ENCODE assay signal across 20 cellular contexts in genomic region chr21:26112979-26113378, GRCh38. TPM values are rescaled to one million over a fixed set of nuclear protein-coding genes. Genes with fewer than 3 reads are reported as not detected.
A peak's percentile ranks its signal among the peaks of the same experiment; 100 is the strongest.
DNase-seq lines count a peak whose midpoint lies in the region; TF ChIP-seq lines count a peak whose summit lies in the region.
"Had no signal": no experiment of that assay in that cellular context is flagged by ENCODE, and none has a peak within 500 bp of the region (broad histone marks: within the 10 kb centered on the region; RNA-seq: fewer than 3 reads in every experiment).

No MANE protein-coding gene starts in this region.

- no peak overlapping the region for H4K5ac ChIP-seq in H9 (ENCODE audit: insufficient read length, low read depth, low read length)

- no peak overlapping the region for H3T11ph ChIP-seq in H9 (ENCODE audit: low read length)

- H3K27ac ChIP-seq in H9 (ENCODE audit: insufficient read length, low read depth, low read length) (no peak overlapping the region), endodermal cell (ENCODE audit: low read depth, low read length) (no peak overlapping the region), smooth muscle cell (ENCODE audit: low read depth) (peak overlapping the region; percentile 56)
- no peak overlapping the region for H3K27ac ChIP-seq in effector memory CD4-positive, alpha-beta T cell (ENCODE audit: insufficient read depth, low read length, poor library complexity, severe bottlenecking)
- H3K27ac ChIP-seq: 22Rv1, Peyer's patch, SJSA1 had no signal

- no peak overlapping the region for H3K56ac ChIP-seq in H9 (ENCODE audit: insufficient read length, low read depth, low read length)

- no peaks in the 10 kb centered on the region for H3K23me2 ChIP-seq in H9 (ENCODE audit: insufficient read length, low read depth, low read length, poor library complexity, severe bottlenecking)

- H3K27me3 Mint-ChIP-seq in H9 (ENCODE audit: low read depth) (no peaks in the 10 kb centered on the region), endodermal cell (ENCODE audit: insufficient read depth) (no peaks in the 10 kb centered on the region)
- H3K27me3 Mint-ChIP-seq: B cell had no signal

- H3K23ac ChIP-seq in H9 (ENCODE audit: insufficient read length, low read depth, low read length) = no peak overlapping the region

- H3K4me1 Mint-ChIP-seq in H9 (peaks cover 52 to 60% of the 10 kb centered on the region in 2 experiments), endodermal cell (peaks cover 60% of the 10 kb centered on the region)

- H3K9me3 Mint-ChIP-seq in H9 (no peaks in the 10 kb centered on the region), endodermal cell (no peaks in the 10 kb centered on the region)

- no peak overlapping the region for H2AFZ ChIP-seq in H9 (ENCODE audit: low read length)
- no peak overlapping the region for H2AFZ ChIP-seq in smooth muscle cell (ENCODE audit: low read depth)
- H2AFZ ChIP-seq: GM23248 had no signal

- H2BK120ac ChIP-seq in H9 (ENCODE audit: low read depth, low read length, poor library complexity, severe bottlenecking) = no peak overlapping the region

- no peak overlapping the region for H3K9ac ChIP-seq in H9 (ENCODE audit: extremely low read depth, insufficient read length, low read length)
- no peak overlapping the region for H3K9ac ChIP-seq in endodermal cell (ENCODE audit: extremely low read depth, low read length, poor library complexity, severe bottlenecking)
- no peak overlapping the region for H3K9ac ChIP-seq in smooth muscle cell (ENCODE audit: low read depth)
- H3K9ac ChIP-seq: GM23248 had no signal

- no peak for TF ChIP-seq CTCF in H9 (conservative IDR thresholded peaks at IDR 0.05)
- no peak for TF ChIP-seq CTCF in endodermal cell (conservative IDR thresholded peaks at IDR 0.05)
- no peak for TF ChIP-seq CTCF in smooth muscle cell (IDR thresholded peaks at IDR 0.05; ENCODE audit: borderline replicate concordance, insufficient read depth, poor library complexity, severe bottlenecking)

- peaks cover 27% of the 10 kb centered on the region for H3K79me2 ChIP-seq in H9 (ENCODE audit: insufficient read depth, low read length)
- H3K79me2 ChIP-seq in smooth muscle cell (ENCODE audit: low read depth) = peaks cover 88% of the 10 kb centered on the region

- H4K8ac ChIP-seq in H9 (replicated peaks; ENCODE audit: insufficient read length, low read depth, low read length) = no peak overlapping the region

- H3K27ac Mint-ChIP-seq in H9 (peak overlapping the region; percentile 49 to 85 (median 78); a peak in 4 of 7 replicates), endodermal cell (peak overlapping the region; percentile 24)
- H3K27ac Mint-ChIP-seq: B cell had no signal

- no peak overlapping the region for H4K91ac ChIP-seq in H9 (ENCODE audit: insufficient read length, low read depth, low read length)

- H3K4me3 ChIP-seq in endodermal cell (ENCODE audit: low read length) (no peak overlapping the region), smooth muscle cell (no peak overlapping the region)
- no peak overlapping the region for H3K4me3 ChIP-seq in effector memory CD4-positive, alpha-beta T cell (ENCODE audit: insufficient read depth, low read depth, low read length, poor library complexity, severe bottlenecking)
- H3K4me3 ChIP-seq: GM23248, K562, Peyer's patch, SJSA1 had no signal

- no peaks in the 10 kb centered on the region for H4K20me1 ChIP-seq in H9 (ENCODE audit: control insufficient read depth, insufficient read depth, insufficient read length)
- H4K20me1 ChIP-seq in smooth muscle cell (ENCODE audit: low read depth) = peaks cover 73% of the 10 kb centered on the region

- H3K36me3 ChIP-seq in endodermal cell (ENCODE audit: control insufficient read depth, insufficient read depth, low read length) = peaks cover 37% of the 10 kb centered on the region
- no peaks in the 10 kb centered on the region for H3K36me3 ChIP-seq in smooth muscle cell (ENCODE audit: low read depth)
- H3K36me3 ChIP-seq in effector memory CD4-positive, alpha-beta T cell (ENCODE audit: control insufficient read depth, insufficient read depth, low read length) = no peaks in the 10 kb centered on the region
- H3K36me3 ChIP-seq: Peyer's patch had no signal

- H2BK15ac ChIP-seq in H9 (ENCODE audit: low read depth, low read length) = no peak overlapping the region

- H3K27me3 ChIP-seq in H9 (ENCODE audit: insufficient read depth, low read length) (no peaks in the 10 kb centered on the region), endodermal cell (ENCODE audit: control insufficient read depth, insufficient read depth, low read length, poor library complexity, severe bottlenecking) (no peaks in the 10 kb centered on the region), smooth muscle cell (ENCODE audit: low read depth) (no peaks in the 10 kb centered on the region)
- no peaks in the 10 kb centered on the region for H3K27me3 ChIP-seq in effector memory CD4-positive, alpha-beta T cell (replicated peaks; ENCODE audit: control insufficient read depth, insufficient read depth, low read length, poor library complexity, severe bottlenecking)
- H3K27me3 ChIP-seq: Peyer's patch, SJSA1 had no signal

- H2BK5ac ChIP-seq in H9 (ENCODE audit: insufficient read length, low read length) = no peak overlapping the region

- no peak overlapping the region for H3K4me2 ChIP-seq in H9 (ENCODE audit: insufficient read depth, insufficient read length, low read length)
- no peak overlapping the region for H3K4me2 ChIP-seq in smooth muscle cell

- peak; percentile 6 for DNase-seq in NCI-H146 (lab: John Stamatoyannopoulos, UW)
- no peak for DNase-seq in NCI-H146 treated with DMSO at 0.1 percent for 48 hours (lab: John Stamatoyannopoulos, UW; ENCODE audit: unreplicated experiment)
- DNase-seq in H9 = no peak
- DNase-seq in endodermal cell = no peak
- no peak for DNase-seq in smooth muscle cell (lab: John Stamatoyannopoulos, UW; ENCODE audit: unreplicated experiment)
- DNase-seq in effector memory CD4-positive, alpha-beta T cell = no peak
- no peak for DNase-seq in EL
- no peak for DNase-seq in HUDEP-2 (lab: John Stamatoyannopoulos, UW; ENCODE audit: unreplicated experiment in 76 of 76)
- DNase-seq: DMS 273 treated with DMSO at 0.1 percent for 48 hours, DND-41, NCI-H1105, NCI-H1694 treated with DMSO at 0.1 percent for 48 hours, NCI-H2227 treated with DMSO at 0.1 percent for 48 hours, NCI-H524, Peyer's patch had no signal

- H3K9me3 ChIP-seq in H9 (ENCODE audit: control insufficient read depth, low read depth, low read length) (no peaks in the 10 kb centered on the region), endodermal cell (ENCODE audit: control insufficient read depth, low read length) (no peaks in the 10 kb centered on the region), smooth muscle cell (replicated peaks; ENCODE audit: low read depth) (no peaks in the 10 kb centered on the region)
- H3K9me3 ChIP-seq in effector memory CD4-positive, alpha-beta T cell (ENCODE audit: control insufficient read depth, low read length) = no peaks in the 10 kb centered on the region
- H3K9me3 ChIP-seq: Peyer's patch, SJSA1 had no signal

- H3K36me3 Mint-ChIP-seq in H9 (ENCODE audit: insufficient read depth in 1 of 3, low read depth in 3 of 3) = peaks cover 20 to 21% (median 21%) of the 10 kb centered on the region in 3 experiments
- peaks cover 29% of the 10 kb centered on the region for H3K36me3 Mint-ChIP-seq in endodermal cell (ENCODE audit: low read depth)

- no peak overlapping the region for H3K14ac ChIP-seq in H9 (ENCODE audit: insufficient read depth, low read length)

- peaks cover 7% of the 10 kb centered on the region for H3K79me1 ChIP-seq in H9 (ENCODE audit: insufficient read depth, low read depth, low read length, poor library complexity, severe bottlenecking)

- WGBS in H9 (ENCODE audit: extremely low coverage, insufficient read length, low lambda C conversion rate) = no CpG with 5 or more reads among the region's 3 CpGs
- WGBS in endodermal cell (ENCODE audit: insufficient coverage in 1 of 2, insufficient read length in 1 of 2), 2 experiments = 95 to 100% methylated on average over 1 to 3 of the region's 3 CpGs
- WGBS in smooth muscle cell (ENCODE audit: low lambda C conversion rate) = 90% methylated on average over 3 of the region's 3 CpGs

- peaks cover 14% of the 10 kb centered on the region for H3F3A ChIP-seq in smooth muscle cell (ENCODE audit: low read depth)

- H3K4me1 ChIP-seq in H9 (ENCODE audit: insufficient read depth, low read length) (peaks cover 16% of the 10 kb centered on the region; the same call in 1 of the 2 replicates), endodermal cell (ENCODE audit: control insufficient read depth, insufficient read depth, low read length) (peaks cover 9% of the 10 kb centered on the region), smooth muscle cell (ENCODE audit: low read depth) (peaks cover 20% of the 10 kb centered on the region)
- no peaks in the 10 kb centered on the region for H3K4me1 ChIP-seq in effector memory CD4-positive, alpha-beta T cell (ENCODE audit: control insufficient read depth, insufficient read depth, low read length, poor library complexity, severe bottlenecking)
- H3K4me1 ChIP-seq: Peyer's patch had no signal

- H3K18ac ChIP-seq in H9 (ENCODE audit: insufficient read length, low read depth, low read length) = no peak overlapping the region

- no peak overlapping the region for H2BK20ac ChIP-seq in H9 (ENCODE audit: low read depth, low read length, poor library complexity, severe bottlenecking)

- H2BK12ac ChIP-seq in H9 (ENCODE audit: insufficient read length, low read depth, low read length) = no peak overlapping the region

- H3K4me3 Mint-ChIP-seq in H9 (no peak overlapping the region), endodermal cell (no peak overlapping the region)
- H3K4me3 Mint-ChIP-seq: B cell had no signal

- H2AK5ac ChIP-seq in H9 (ENCODE audit: insufficient read length, low read length) = no peak overlapping the region

- H3K4ac ChIP-seq in H9 (ENCODE audit: low read depth, low read length) = no peak overlapping the region

RNA-seq across cellular contexts. Expression of gene APP, which starts 57.6 kb away (rescaled TPM):
- total RNA-seq in H9 (2021) (380 and 386 TPM in 2 replicates), endodermal cell (100 to 1,000 TPM; 460 to 557 TPM), smooth muscle cell (431 and 459 TPM in 2 replicates)
- 396 TPM for polyA plus RNA-seq in endodermal cell (2013, experiment 1 of 2)
- 358 TPM for polyA plus RNA-seq in endodermal cell (2013, experiment 2 of 2)
- polyA plus RNA-seq in smooth muscle cell = 61.6 and 65.3 TPM in 2 replicates
